In the genomic region with DNA sequence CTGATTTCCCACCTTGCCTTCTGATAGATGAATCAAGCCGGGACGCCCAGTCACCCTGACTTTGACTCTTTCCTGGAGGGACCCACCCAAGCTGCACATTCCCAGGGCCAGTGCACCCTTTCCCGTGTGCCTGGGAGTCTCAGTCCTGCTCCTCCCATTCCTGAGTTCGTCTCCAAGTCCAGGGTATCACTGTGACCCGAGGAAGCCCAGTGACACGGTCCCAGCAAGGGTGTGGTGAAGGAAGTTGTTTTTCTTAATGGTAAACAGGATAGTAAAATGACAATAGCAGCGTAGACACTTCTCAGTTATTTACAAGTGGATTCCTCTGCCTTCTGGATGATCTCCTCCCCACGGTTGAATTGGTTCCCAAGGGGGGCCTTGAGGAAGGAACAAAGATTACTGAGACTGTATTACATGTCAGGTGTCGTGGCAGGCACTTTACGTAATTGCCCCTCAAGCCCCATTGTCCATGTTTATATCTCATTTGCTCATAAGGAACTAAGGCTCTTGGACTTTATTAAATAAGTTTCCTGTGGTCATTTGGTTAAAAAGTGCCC, we compare ENCODE assay signal across 1 cellular context.
TF ChIP-seq lines count a peak whose summit lies in the region.

No MANE protein-coding gene starts in this region.

TF ChIP-seq in HepG2, 621 proteins besides CTCF, POLR2A, EP300 and RAD21 (continued from another document):
- TF ChIP-seq, protein P1, sequence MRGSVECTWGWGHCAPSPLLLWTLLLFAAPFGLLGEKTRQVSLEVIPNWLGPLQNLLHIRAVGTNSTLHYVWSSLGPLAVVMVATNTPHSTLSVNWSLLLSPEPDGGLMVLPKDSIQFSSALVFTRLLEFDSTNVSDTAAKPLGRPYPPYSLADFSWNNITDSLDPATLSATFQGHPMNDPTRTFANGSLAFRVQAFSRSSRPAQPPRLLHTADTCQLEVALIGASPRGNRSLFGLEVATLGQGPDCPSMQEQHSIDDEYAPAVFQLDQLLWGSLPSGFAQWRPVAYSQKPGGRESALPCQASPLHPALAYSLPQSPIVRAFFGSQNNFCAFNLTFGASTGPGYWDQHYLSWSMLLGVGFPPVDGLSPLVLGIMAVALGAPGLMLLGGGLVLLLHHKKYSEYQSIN (CRISPR knock-in tag; IDR thresholded peaks at IDR 0.05; ENCODE audit: borderline replicate concordance): no peak
